In genomic region chr17:28599311-28600184, GRCh38 we compare ENCODE assay signal across 1 cellular context.
TF ChIP-seq lines count a peak whose summit lies in the region.

No MANE protein-coding gene starts in this region.

TF ChIP-seq in K562, 482 proteins besides CTCF, POLR2A, EP300 and RAD21 (continued from another document and continues in another):
- no peak for TF ChIP-seq NCOA2 (IDR thresholded peaks at IDR 0.05; ENCODE audit: partially characterized antibody in 2 of 2)
- 0 out of 2 replicates have a peak, but pooled peaks have one; percentile 52 for TF ChIP-seq BACH1 (tag; IDR thresholded peaks at IDR 0.05)
- 0 out of 2 replicates have a peak, but pooled peaks have one; percentile 30 for TF ChIP-seq HDGF (IDR thresholded peaks at IDR 0.05)
- peak; percentile 49 for TF ChIP-seq ZFP36 (IDR thresholded peaks at IDR 0.05; ENCODE audit: low read depth, low read length, partially characterized antibody)
- TF ChIP-seq NR3C1 (CRISPR knock-in tag; IDR thresholded peaks at IDR 0.05) = no peak
- peak; percentile 8; the same call in 1 of the 2 replicates for TF ChIP-seq ZC3H8 (IDR thresholded peaks at IDR 0.05)
- TF ChIP-seq PTBP1 (IDR thresholded peaks at IDR 0.05; ENCODE audit: low read depth, low read length) = peak; percentile 82; the same call in 1 of the 2 replicates
- peak; percentile 90; the same call in 1 of the 2 replicates for TF ChIP-seq KAT7 (CRISPR knock-in tag; IDR thresholded peaks at IDR 0.05; ENCODE audit: borderline replicate concordance)
- TF ChIP-seq HDAC2 (IDR thresholded peaks at IDR 0.05) = peak; percentile 77
- TF ChIP-seq ZFX (CRISPR knock-in tag; IDR thresholded peaks at IDR 0.05) = peak; percentile 77; the same call in 1 of the 2 replicates
- 0 out of 2 replicates have a peak, but pooled peaks have one; percentile 4 for TF ChIP-seq RAD51 (IDR thresholded peaks at IDR 0.05; ENCODE audit: borderline replicate concordance, low read depth)
- TF ChIP-seq SMARCE1 (IDR thresholded peaks at IDR 0.05) = 0 out of 2 replicates have a peak, but pooled peaks have one; percentile 9
- TF ChIP-seq, protein P1, sequence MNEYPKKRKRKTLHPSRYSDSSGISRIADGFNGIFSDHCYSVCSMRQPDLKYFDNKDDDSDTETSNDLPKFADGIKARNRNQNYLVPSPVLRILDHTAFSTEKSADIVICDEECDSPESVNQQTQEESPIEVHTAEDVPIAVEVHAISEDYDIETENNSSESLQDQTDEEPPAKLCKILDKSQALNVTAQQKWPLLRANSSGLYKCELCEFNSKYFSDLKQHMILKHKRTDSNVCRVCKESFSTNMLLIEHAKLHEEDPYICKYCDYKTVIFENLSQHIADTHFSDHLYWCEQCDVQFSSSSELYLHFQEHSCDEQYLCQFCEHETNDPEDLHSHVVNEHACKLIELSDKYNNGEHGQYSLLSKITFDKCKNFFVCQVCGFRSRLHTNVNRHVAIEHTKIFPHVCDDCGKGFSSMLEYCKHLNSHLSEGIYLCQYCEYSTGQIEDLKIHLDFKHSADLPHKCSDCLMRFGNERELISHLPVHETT (CRISPR knock-in tag; conservative IDR thresholded peaks at IDR 0.05 in 1 of 2, IDR thresholded peaks at IDR 0.05 in 1 of 2) = peak in 1 of 2 experiments; percentile 33; a peak in 1 of 4 replicates
- TF ChIP-seq YY1 (IDR thresholded peaks at IDR 0.05; ENCODE audit: borderline replicate concordance in 1 of 3, control insufficient read depth in 1 of 3, extremely low read depth in 1 of 3, insufficient read depth in 3 of 3, insufficient read length in 1 of 3, insufficient replicate concordance in 2 of 3, low read depth in 1 of 3, low read length in 2 of 3) = peak in 1 of 3 experiments; percentile 31
- TF ChIP-seq TARDBP (IDR thresholded peaks at IDR 0.05) = peak; percentile 20; the same call in 1 of the 2 replicates
- peak in 1 of 2 experiments; percentile 32; a peak in 2 of 4 replicates for TF ChIP-seq KDM1A (IDR thresholded peaks at IDR 0.05)
- peak; percentile 50; the same call in 1 of the 2 replicates for TF ChIP-seq HMGXB4 (CRISPR knock-in tag; IDR thresholded peaks at IDR 0.05)
- 0 out of 2 replicates have a peak, but pooled peaks have one; percentile 32 for TF ChIP-seq MYNN (IDR thresholded peaks at IDR 0.05)
- TF ChIP-seq MYNN (CRISPR knock-in tag; IDR thresholded peaks at IDR 0.05) = no peak
- TF ChIP-seq LEF1 (IDR thresholded peaks at IDR 0.05) = 0 out of 2 replicates have a peak, but pooled peaks have one; percentile 12
- TF ChIP-seq LCOR (CRISPR knock-in tag; IDR thresholded peaks at IDR 0.05) = peak; percentile 88
- TF ChIP-seq, protein P2, sequence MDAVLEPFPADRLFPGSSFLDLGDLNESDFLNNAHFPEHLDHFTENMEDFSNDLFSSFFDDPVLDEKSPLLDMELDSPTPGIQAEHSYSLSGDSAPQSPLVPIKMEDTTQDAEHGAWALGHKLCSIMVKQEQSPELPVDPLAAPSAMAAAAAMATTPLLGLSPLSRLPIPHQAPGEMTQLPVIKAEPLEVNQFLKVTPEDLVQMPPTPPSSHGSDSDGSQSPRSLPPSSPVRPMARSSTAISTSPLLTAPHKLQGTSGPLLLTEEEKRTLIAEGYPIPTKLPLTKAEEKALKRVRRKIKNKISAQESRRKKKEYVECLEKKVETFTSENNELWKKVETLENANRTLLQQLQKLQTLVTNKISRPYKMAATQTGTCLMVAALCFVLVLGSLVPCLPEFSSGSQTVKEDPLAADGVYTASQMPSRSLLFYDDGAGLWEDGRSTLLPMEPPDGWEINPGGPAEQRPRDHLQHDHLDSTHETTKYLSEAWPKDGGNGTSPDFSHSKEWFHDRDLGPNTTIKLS (IDR thresholded peaks at IDR 0.05; ENCODE audit: borderline replicate concordance, low read depth) = peak; percentile 21; the same call in 1 of the 2 replicates
- TF ChIP-seq MTA3 (IDR thresholded peaks at IDR 0.05; ENCODE audit: borderline replicate concordance) = peak; percentile 21; the same call in 1 of the 2 replicates
- TF ChIP-seq, protein P3, sequence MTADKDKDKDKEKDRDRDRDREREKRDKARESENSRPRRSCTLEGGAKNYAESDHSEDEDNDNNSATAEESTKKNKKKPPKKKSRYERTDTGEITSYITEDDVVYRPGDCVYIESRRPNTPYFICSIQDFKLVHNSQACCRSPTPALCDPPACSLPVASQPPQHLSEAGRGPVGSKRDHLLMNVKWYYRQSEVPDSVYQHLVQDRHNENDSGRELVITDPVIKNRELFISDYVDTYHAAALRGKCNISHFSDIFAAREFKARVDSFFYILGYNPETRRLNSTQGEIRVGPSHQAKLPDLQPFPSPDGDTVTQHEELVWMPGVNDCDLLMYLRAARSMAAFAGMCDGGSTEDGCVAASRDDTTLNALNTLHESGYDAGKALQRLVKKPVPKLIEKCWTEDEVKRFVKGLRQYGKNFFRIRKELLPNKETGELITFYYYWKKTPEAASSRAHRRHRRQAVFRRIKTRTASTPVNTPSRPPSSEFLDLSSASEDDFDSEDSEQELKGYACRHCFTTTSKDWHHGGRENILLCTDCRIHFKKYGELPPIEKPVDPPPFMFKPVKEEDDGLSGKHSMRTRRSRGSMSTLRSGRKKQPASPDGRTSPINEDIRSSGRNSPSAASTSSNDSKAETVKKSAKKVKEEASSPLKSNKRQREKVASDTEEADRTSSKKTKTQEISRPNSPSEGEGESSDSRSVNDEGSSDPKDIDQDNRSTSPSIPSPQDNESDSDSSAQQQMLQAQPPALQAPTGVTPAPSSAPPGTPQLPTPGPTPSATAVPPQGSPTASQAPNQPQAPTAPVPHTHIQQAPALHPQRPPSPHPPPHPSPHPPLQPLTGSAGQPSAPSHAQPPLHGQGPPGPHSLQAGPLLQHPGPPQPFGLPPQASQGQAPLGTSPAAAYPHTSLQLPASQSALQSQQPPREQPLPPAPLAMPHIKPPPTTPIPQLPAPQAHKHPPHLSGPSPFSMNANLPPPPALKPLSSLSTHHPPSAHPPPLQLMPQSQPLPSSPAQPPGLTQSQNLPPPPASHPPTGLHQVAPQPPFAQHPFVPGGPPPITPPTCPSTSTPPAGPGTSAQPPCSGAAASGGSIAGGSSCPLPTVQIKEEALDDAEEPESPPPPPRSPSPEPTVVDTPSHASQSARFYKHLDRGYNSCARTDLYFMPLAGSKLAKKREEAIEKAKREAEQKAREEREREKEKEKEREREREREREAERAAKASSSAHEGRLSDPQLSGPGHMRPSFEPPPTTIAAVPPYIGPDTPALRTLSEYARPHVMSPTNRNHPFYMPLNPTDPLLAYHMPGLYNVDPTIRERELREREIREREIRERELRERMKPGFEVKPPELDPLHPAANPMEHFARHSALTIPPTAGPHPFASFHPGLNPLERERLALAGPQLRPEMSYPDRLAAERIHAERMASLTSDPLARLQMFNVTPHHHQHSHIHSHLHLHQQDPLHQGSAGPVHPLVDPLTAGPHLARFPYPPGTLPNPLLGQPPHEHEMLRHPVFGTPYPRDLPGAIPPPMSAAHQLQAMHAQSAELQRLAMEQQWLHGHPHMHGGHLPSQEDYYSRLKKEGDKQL (CRISPR knock-in tag; IDR thresholded peaks at IDR 0.05; ENCODE audit: borderline replicate concordance) = peak; percentile 87; the same call in 1 of the 2 replicates
- peak; percentile 72 for TF ChIP-seq ZNF316 (IDR thresholded peaks at IDR 0.05)
- 0 out of 4 replicates have a peak, but pooled peaks have one; percentile 14 to 22 for TF ChIP-seq MAZ (CRISPR knock-in tag; conservative IDR thresholded peaks at IDR 0.05 in 1 of 2, IDR thresholded peaks at IDR 0.05 in 1 of 2)
- no peak for TF ChIP-seq CHD1 (IDR thresholded peaks at IDR 0.05; ENCODE audit: low read length)
- TF ChIP-seq, protein P4, sequence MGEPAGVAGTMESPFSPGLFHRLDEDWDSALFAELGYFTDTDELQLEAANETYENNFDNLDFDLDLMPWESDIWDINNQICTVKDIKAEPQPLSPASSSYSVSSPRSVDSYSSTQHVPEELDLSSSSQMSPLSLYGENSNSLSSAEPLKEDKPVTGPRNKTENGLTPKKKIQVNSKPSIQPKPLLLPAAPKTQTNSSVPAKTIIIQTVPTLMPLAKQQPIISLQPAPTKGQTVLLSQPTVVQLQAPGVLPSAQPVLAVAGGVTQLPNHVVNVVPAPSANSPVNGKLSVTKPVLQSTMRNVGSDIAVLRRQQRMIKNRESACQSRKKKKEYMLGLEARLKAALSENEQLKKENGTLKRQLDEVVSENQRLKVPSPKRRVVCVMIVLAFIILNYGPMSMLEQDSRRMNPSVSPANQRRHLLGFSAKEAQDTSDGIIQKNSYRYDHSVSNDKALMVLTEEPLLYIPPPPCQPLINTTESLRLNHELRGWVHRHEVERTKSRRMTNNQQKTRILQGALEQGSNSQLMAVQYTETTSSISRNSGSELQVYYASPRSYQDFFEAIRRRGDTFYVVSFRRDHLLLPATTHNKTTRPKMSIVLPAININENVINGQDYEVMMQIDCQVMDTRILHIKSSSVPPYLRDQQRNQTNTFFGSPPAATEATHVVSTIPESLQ (CRISPR knock-in tag; IDR thresholded peaks at IDR 0.05) = 0 out of 2 replicates have a peak, but pooled peaks have one; percentile 49
- TF ChIP-seq, protein P5, sequence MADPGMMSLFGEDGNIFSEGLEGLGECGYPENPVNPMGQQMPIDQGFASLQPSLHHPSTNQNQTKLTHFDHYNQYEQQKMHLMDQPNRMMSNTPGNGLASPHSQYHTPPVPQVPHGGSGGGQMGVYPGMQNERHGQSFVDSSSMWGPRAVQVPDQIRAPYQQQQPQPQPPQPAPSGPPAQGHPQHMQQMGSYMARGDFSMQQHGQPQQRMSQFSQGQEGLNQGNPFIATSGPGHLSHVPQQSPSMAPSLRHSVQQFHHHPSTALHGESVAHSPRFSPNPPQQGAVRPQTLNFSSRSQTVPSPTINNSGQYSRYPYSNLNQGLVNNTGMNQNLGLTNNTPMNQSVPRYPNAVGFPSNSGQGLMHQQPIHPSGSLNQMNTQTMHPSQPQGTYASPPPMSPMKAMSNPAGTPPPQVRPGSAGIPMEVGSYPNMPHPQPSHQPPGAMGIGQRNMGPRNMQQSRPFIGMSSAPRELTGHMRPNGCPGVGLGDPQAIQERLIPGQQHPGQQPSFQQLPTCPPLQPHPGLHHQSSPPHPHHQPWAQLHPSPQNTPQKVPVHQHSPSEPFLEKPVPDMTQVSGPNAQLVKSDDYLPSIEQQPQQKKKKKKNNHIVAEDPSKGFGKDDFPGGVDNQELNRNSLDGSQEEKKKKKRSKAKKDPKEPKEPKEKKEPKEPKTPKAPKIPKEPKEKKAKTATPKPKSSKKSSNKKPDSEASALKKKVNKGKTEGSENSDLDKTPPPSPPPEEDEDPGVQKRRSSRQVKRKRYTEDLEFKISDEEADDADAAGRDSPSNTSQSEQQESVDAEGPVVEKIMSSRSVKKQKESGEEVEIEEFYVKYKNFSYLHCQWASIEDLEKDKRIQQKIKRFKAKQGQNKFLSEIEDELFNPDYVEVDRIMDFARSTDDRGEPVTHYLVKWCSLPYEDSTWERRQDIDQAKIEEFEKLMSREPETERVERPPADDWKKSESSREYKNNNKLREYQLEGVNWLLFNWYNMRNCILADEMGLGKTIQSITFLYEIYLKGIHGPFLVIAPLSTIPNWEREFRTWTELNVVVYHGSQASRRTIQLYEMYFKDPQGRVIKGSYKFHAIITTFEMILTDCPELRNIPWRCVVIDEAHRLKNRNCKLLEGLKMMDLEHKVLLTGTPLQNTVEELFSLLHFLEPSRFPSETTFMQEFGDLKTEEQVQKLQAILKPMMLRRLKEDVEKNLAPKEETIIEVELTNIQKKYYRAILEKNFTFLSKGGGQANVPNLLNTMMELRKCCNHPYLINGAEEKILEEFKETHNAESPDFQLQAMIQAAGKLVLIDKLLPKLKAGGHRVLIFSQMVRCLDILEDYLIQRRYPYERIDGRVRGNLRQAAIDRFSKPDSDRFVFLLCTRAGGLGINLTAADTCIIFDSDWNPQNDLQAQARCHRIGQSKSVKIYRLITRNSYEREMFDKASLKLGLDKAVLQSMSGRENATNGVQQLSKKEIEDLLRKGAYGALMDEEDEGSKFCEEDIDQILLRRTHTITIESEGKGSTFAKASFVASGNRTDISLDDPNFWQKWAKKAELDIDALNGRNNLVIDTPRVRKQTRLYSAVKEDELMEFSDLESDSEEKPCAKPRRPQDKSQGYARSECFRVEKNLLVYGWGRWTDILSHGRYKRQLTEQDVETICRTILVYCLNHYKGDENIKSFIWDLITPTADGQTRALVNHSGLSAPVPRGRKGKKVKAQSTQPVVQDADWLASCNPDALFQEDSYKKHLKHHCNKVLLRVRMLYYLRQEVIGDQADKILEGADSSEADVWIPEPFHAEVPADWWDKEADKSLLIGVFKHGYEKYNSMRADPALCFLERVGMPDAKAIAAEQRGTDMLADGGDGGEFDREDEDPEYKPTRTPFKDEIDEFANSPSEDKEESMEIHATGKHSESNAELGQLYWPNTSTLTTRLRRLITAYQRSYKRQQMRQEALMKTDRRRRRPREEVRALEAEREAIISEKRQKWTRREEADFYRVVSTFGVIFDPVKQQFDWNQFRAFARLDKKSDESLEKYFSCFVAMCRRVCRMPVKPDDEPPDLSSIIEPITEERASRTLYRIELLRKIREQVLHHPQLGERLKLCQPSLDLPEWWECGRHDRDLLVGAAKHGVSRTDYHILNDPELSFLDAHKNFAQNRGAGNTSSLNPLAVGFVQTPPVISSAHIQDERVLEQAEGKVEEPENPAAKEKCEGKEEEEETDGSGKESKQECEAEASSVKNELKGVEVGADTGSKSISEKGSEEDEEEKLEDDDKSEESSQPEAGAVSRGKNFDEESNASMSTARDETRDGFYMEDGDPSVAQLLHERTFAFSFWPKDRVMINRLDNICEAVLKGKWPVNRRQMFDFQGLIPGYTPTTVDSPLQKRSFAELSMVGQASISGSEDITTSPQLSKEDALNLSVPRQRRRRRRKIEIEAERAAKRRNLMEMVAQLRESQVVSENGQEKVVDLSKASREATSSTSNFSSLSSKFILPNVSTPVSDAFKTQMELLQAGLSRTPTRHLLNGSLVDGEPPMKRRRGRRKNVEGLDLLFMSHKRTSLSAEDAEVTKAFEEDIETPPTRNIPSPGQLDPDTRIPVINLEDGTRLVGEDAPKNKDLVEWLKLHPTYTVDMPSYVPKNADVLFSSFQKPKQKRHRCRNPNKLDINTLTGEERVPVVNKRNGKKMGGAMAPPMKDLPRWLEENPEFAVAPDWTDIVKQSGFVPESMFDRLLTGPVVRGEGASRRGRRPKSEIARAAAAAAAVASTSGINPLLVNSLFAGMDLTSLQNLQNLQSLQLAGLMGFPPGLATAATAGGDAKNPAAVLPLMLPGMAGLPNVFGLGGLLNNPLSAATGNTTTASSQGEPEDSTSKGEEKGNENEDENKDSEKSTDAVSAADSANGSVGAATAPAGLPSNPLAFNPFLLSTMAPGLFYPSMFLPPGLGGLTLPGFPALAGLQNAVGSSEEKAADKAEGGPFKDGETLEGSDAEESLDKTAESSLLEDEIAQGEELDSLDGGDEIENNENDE (IDR thresholded peaks at IDR 0.05; ENCODE audit: low read depth, low read length) = no peak
- TF ChIP-seq RBBP5 (IDR thresholded peaks at IDR 0.05; ENCODE audit: borderline replicate concordance, insufficient read depth, low read length, poor library complexity, severe bottlenecking) = peak; percentile 3
- peak; percentile 5 for TF ChIP-seq KDM5B (IDR thresholded peaks at IDR 0.05; ENCODE audit: insufficient replicate concordance, low read depth, low read length)
